13 cellular contexts compared by ENCODE assay signal in the genomic region with DNA sequence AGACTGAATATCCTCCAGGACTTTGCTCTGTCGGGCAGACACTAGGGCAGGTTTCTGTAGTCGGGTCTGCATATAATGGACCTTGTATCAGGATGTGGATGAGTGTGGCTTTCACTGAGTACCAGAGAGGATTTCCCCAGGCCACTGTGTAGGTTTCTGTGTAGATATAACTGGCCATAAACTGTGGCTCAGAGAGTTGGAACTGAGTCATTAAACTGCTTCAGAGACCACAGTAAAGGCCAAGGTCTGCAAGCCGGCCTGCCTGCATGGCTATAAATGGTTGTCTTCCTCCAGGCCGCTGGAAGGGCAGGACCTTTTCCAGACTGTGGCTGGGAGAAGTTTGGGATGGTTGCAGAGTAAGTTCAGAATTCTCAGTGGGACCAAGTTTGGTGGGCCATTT.
DNase-seq lines count a peak whose midpoint lies in the region; ATAC-seq and TF ChIP-seq lines count a peak whose summit lies in the region.
"Had no signal": no experiment of that assay in that cellular context is flagged by ENCODE, and none has a peak within 500 bp of the region (broad histone marks: within the 10 kb centered on the region; RNA-seq: fewer than 3 reads in every experiment).

No MANE protein-coding gene starts in this region.

- DNase-seq in GM06990 (ENCODE audit: extremely low read depth, insufficient read length) (peak; percentile 10), amniotic epithelial cell (ENCODE audit: low read depth) (peak; percentile 49), NCI-H128 (lab: John Stamatoyannopoulos, UW; ENCODE audit: unreplicated experiment) (no peak), germinal center (ENCODE audit: low spot score) (no peak), hypothalamus (lab: John Stamatoyannopoulos, UW) (no peak), NCI-H1417 treated with DMSO at 0.1 percent for 48 hours (lab: John Stamatoyannopoulos, UW) (no peak)
- DNase-seq: activated CD4-positive, alpha-beta T cell treated with anti-CD3 and anti-CD28 coated beads, Interleukin-2, amount 50 U/mL, for 1 hour; lower lobe of right lung; NCI-H2081 treated with DMSO at 0.1 percent for 48 hours had no signal

- H3K36me3 ChIP-seq in GM06990 (ENCODE audit: control insufficient read depth, insufficient read depth, low read length) = peaks cover 9% of the 10 kb centered on the region

- ATAC-seq in GM19397 (IDR thresholded peaks at IDR 0.05; ENCODE audit: unreplicated experiment) (peak; percentile 85), HG02970 (IDR thresholded peaks at IDR 0.05; ENCODE audit: low FRiP score, unreplicated experiment) (peak; percentile 56)
- ATAC-seq: lower lobe of right lung, Right ventricle myocardium inferior, sciatic nerve had no signal

- H3K4me3 ChIP-seq in GM06990 (replicated peaks; ENCODE audit: low read depth, low read length) = no peak overlapping the region
- H3K4me3 ChIP-seq: lower lobe of right lung had no signal

- H3K27me3 ChIP-seq in GM06990 (replicated peaks; ENCODE audit: control insufficient read depth, insufficient read depth, low read length) = no peaks in the 10 kb centered on the region

- TF ChIP-seq CTCF in GM06990 (IDR thresholded peaks at IDR 0.05; ENCODE audit: insufficient read depth, low read length, poor library complexity, severe bottlenecking) = no peak

Comparison
In these comparisons a context has a peak if more than half of its experiments do, and no peak if none do; other contexts are left out.
1. DNase-seq: peak in GM06990 (single experiment) and amniotic epithelial cell (single experiment); none in NCI-H128 (single experiment), germinal center (single experiment), hypothalamus (0 of 51) and NCI-H1417 treated with DMSO at 0.1 percent for 48 hours (single experiment).